Comparison of ENCODE assay signal across 20 cellular contexts in the genomic region with DNA sequence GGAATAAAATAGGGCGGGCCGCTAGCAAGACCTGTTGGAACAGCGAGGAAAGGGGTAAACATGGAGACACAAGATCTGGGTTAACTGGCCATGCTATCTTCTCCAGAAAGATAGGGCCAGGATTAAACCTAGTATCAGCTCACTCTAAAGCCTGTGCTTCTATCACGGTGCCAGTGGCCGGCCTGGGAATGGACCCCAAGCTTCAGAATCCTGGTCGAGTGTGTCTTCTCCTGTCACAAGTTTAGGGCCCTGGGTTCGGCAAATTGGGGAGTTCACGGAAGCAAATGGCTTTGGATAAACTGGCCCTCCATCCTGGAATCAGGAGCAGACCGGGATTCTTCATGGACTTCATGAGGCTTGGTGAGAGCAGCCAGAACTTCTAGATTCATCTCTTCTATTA.
DNase-seq lines count a peak whose midpoint lies in the region; ATAC-seq, FAIRE-seq and TF ChIP-seq lines count a peak whose summit lies in the region.
"Had no signal": no experiment of that assay in that cellular context is flagged by ENCODE, and none has a peak within 500 bp of the region (broad histone marks: within the 10 kb centered on the region; RNA-seq: fewer than 3 reads in every experiment).

No MANE protein-coding gene starts in this region.

- H3K9me3 ChIP-seq in BLaER1, result no peaks in the 10 kb centered on the region
- H3K9me3 ChIP-seq in CD8-positive, alpha-beta T cell (ENCODE audit: low read length), result no peaks in the 10 kb centered on the region
- H3K9me3 ChIP-seq: gastrocnemius medialis, lower lobe of right lung, MG63 had no signal

- intact Hi-C loops in CD8-positive, alpha-beta T cell (cut with DNase I, micrococcal nuclease), result no loop called here
- intact Hi-C loops in natural killer cell (cut with micrococcal nuclease), result no loop called here
- intact Hi-C loops in head of caudate nucleus (cut with DNase I), result no loop called here

- peak overlapping the region; percentile 90 for H3K27ac ChIP-seq in BLaER1
- H3K27ac ChIP-seq in CD8-positive, alpha-beta T cell (ENCODE audit: low read depth, low read length), result no peak overlapping the region
- H3K27ac ChIP-seq: lower lobe of right lung had no signal

- no peak for ATAC-seq in CD8-positive, alpha-beta T cell
- ATAC-seq in activated naive CD8-positive, alpha-beta T cell treated with anti-CD3 and anti-CD28 coated beads, Interleukin-2, amount 10 ng/mL, durations not matched to agents 7 days and 5 days (ENCODE audit: low read depth), result no peak
- no peak for ATAC-seq in natural killer cell
- ATAC-seq: activated CD4-positive, CD25-positive, alpha-beta regulatory T cell treated with anti-CD3 and anti-CD28 coated beads, Interleukin-2, amount 50 U/mL, for 24 hours; gastrocnemius medialis had no signal

- peaks cover 85% of the 10 kb centered on the region for H3K4me1 Mint-ChIP-seq in CD8-positive, alpha-beta T cell (ENCODE audit: low read depth)
- H3K4me1 Mint-ChIP-seq in activated naive CD8-positive, alpha-beta T cell treated with anti-CD3 and anti-CD28 coated beads, Interleukin-2, amount 10 ng/mL, durations not matched to agents 7 days and 5 days, result peaks cover 46% of the 10 kb centered on the region
- H3K4me1 Mint-ChIP-seq in natural killer cell, result peaks cover 82 to 91% of the 10 kb centered on the region in 2 donors
- H3K4me1 Mint-ChIP-seq: neural crest cell had no signal

- no peak for TF ChIP-seq POLR2A in GM12892 (IDR thresholded peaks at IDR 0.05; ENCODE audit: low read depth, low read length)

- TF ChIP-seq CTCF in CD8-positive, alpha-beta T cell (IDR thresholded peaks at IDR 0.05), result no peak
- TF ChIP-seq CTCF in natural killer cell (IDR thresholded peaks at IDR 0.05), result no peak

- no peaks in the 10 kb centered on the region for H3K9me3 Mint-ChIP-seq in CD8-positive, alpha-beta T cell
- no peaks in the 10 kb centered on the region for H3K9me3 Mint-ChIP-seq in activated naive CD8-positive, alpha-beta T cell treated with anti-CD3 and anti-CD28 coated beads, Interleukin-2, amount 10 ng/mL, durations not matched to agents 7 days and 5 days
- H3K9me3 Mint-ChIP-seq in natural killer cell, result no peaks in the 10 kb centered on the region
- H3K9me3 Mint-ChIP-seq: neural crest cell had no signal

- H3K27ac Mint-ChIP-seq in CD8-positive, alpha-beta T cell, result peak overlapping the region; percentile 86
- H3K27ac Mint-ChIP-seq in activated naive CD8-positive, alpha-beta T cell treated with anti-CD3 and anti-CD28 coated beads, Interleukin-2, amount 10 ng/mL, durations not matched to agents 7 days and 5 days, result peak overlapping the region; percentile 61
- peak overlapping the region; percentile 96 to 99 for H3K27ac Mint-ChIP-seq in natural killer cell

- CTCF ChIA-PET in CD8-positive, alpha-beta T cell (lab: Charles Lee), result interaction anchor here (1.1 to 1.6 kb wide), 3 partner anchors 14 to 53 kb away, joined by 5 to 6 read pairs (median 5); no protein-coding TSS in a partner anchor

- peak overlapping the region; percentile 89 for H3K4me2 ChIP-seq in BLaER1

- peaks cover 96% of the 10 kb centered on the region for H3K36me3 Mint-ChIP-seq in CD8-positive, alpha-beta T cell
- peaks cover 55% of the 10 kb centered on the region for H3K36me3 Mint-ChIP-seq in activated naive CD8-positive, alpha-beta T cell treated with anti-CD3 and anti-CD28 coated beads, Interleukin-2, amount 10 ng/mL, durations not matched to agents 7 days and 5 days
- H3K36me3 Mint-ChIP-seq in natural killer cell, result peaks cover 6% of the 10 kb centered on the region

- peaks cover 31% of the 10 kb centered on the region; the same call in 1 of the 2 replicates for H4K20me1 ChIP-seq in BLaER1

- peaks cover 93% of the 10 kb centered on the region for H3K4me1 ChIP-seq in BLaER1
- peaks cover 86% of the 10 kb centered on the region for H3K4me1 ChIP-seq in CD8-positive, alpha-beta T cell (ENCODE audit: insufficient read depth, low read length)
- H3K4me1 ChIP-seq: gastrocnemius medialis had no signal

- POLR2A ChIA-PET in CD8-positive, alpha-beta T cell (lab: Charles Lee), result interaction anchor here (0.9 to 3.3 kb wide), 4 partner anchors 13 to 53 kb away, joined by 3 to 14 read pairs (median 4); no protein-coding TSS in a partner anchor
- POLR2A ChIA-PET in activated naive CD8-positive, alpha-beta T cell treated with anti-CD3 and anti-CD28 coated beads, Interleukin-2, amount 10 ng/mL, durations not matched to agents 7 days and 5 days (lab: Charles Lee), result interaction anchor here (2.3 kb wide), 1 partner anchor 14 kb away, joined by 5 read pairs; no protein-coding TSS in a partner anchor

- H3K9ac ChIP-seq in BLaER1, result peak overlapping the region; percentile 66

- H3K27me3 Mint-ChIP-seq in CD8-positive, alpha-beta T cell (ENCODE audit: low read depth), result no peaks in the 10 kb centered on the region
- no peaks in the 10 kb centered on the region for H3K27me3 Mint-ChIP-seq in activated naive CD8-positive, alpha-beta T cell treated with anti-CD3 and anti-CD28 coated beads, Interleukin-2, amount 10 ng/mL, durations not matched to agents 7 days and 5 days
- no peaks in the 10 kb centered on the region for H3K27me3 Mint-ChIP-seq in natural killer cell (ENCODE audit: low read depth in 2 of 2)

- DNase-seq in CD8-positive, alpha-beta T cell, result no peak
- no peak for DNase-seq in activated naive CD8-positive, alpha-beta T cell treated with anti-CD3 and anti-CD28 coated beads, Interleukin-2, amount 10 ng/mL, durations not matched to agents 7 days and 5 days
- DNase-seq in natural killer cell, result no peak
- DNase-seq in DMS153 (lab: John Stamatoyannopoulos, UW), result no peak
- DNase-seq in cerebellar nuclear complex (lab: John Stamatoyannopoulos, UW), result no peak
- DNase-seq in GM12892 (ENCODE audit: insufficient read length), result no peak
- no peak for DNase-seq in head of caudate nucleus
- DNase-seq: activated T-cell treated with anti-CD3 and anti-CD28 coated beads, Interleukin-2, amount 50 U/mL, for 48 hours; anterior cingulate cortex; gastrocnemius medialis; HCEC 1CT; MG63; NCI-H1694 treated with DMSO at 0.1 percent for 48 hours; retina; SHP77 treated with DMSO at 0.1 percent for 48 hours; T-helper 2 cell had no signal

- peaks cover 9% of the 10 kb centered on the region for H3K36me3 ChIP-seq in BLaER1
- peaks cover 58% of the 10 kb centered on the region for H3K36me3 ChIP-seq in CD8-positive, alpha-beta T cell (ENCODE audit: insufficient read depth, low read length)
- H3K36me3 ChIP-seq: gastrocnemius medialis, MG63 had no signal

- no peak for FAIRE-seq in GM12892 (lab: Jason Lieb, UNC)

- peak overlapping the region; percentile 40; the same call in 1 of the 2 replicates for H3K4me3 ChIP-seq in BLaER1
- no peak overlapping the region for H3K4me3 ChIP-seq in CD8-positive, alpha-beta T cell (ENCODE audit: low read depth, low read length)
- H3K4me3 ChIP-seq: gastrocnemius medialis, lower lobe of right lung, MG63 had no signal

- no peaks in the 10 kb centered on the region for H3K27me3 ChIP-seq in BLaER1
- H3K27me3 ChIP-seq in CD8-positive, alpha-beta T cell (ENCODE audit: insufficient read depth, low read length), result no peaks in the 10 kb centered on the region
- H3K27me3 ChIP-seq: gastrocnemius medialis, MG63 had no signal

- no peak overlapping the region for H3K4me3 Mint-ChIP-seq in CD8-positive, alpha-beta T cell
- no peak overlapping the region for H3K4me3 Mint-ChIP-seq in activated naive CD8-positive, alpha-beta T cell treated with anti-CD3 and anti-CD28 coated beads, Interleukin-2, amount 10 ng/mL, durations not matched to agents 7 days and 5 days
- peak overlapping the region; percentile 68 for H3K4me3 Mint-ChIP-seq in natural killer cell
- H3K4me3 Mint-ChIP-seq: neural crest cell had no signal
